ENCODE assay signal across 14 cellular contexts in genomic region chr5:78953092-78953800, GRCh38. TPM values are rescaled to one million over a fixed set of nuclear protein-coding genes. Genes with fewer than 3 reads are reported as not detected.
DNase-seq lines count a peak whose midpoint lies in the region; ATAC-seq and TF ChIP-seq lines count a peak whose summit lies in the region.
"Had no signal": no experiment of that assay in that cellular context is flagged by ENCODE, and none has a peak within 500 bp of the region (broad histone marks: within the 10 kb centered on the region; RNA-seq: fewer than 3 reads in every experiment).

No MANE protein-coding gene starts in this region.

- H3K9me3 Mint-ChIP-seq in effector memory CD8-positive, alpha-beta T cell, result no peaks in the 10 kb centered on the region
- no peaks in the 10 kb centered on the region for H3K9me3 Mint-ChIP-seq in endodermal cell
- H3K9me3 Mint-ChIP-seq: activated naive CD4-positive, alpha-beta T cell treated with anti-CD3 and anti-CD28 coated beads, Interleukin-2, amount 50 U/mL, for 72 hours; CD4-positive, alpha-beta T cell had no signal

- no peak overlapping the region for H3K4me3 ChIP-seq in lower lobe of right lung
- H3K4me3 ChIP-seq in endodermal cell (ENCODE audit: low read length), result no peak overlapping the region
- H3K4me3 ChIP-seq: dorsolateral prefrontal cortex, tibial nerve had no signal

- H3K27me3 Mint-ChIP-seq in effector memory CD8-positive, alpha-beta T cell, result no peaks in the 10 kb centered on the region
- H3K27me3 Mint-ChIP-seq in endodermal cell (ENCODE audit: insufficient read depth), result no peaks in the 10 kb centered on the region
- H3K27me3 Mint-ChIP-seq: CD4-positive, alpha-beta T cell had no signal

- H3K36me3 Mint-ChIP-seq in effector memory CD8-positive, alpha-beta T cell (ENCODE audit: insufficient read depth), result no peaks in the 10 kb centered on the region
- peaks cover 17% of the 10 kb centered on the region for H3K36me3 Mint-ChIP-seq in endodermal cell (ENCODE audit: low read depth)

- peak; percentile 71 for ATAC-seq in GM18498 (IDR thresholded peaks at IDR 0.05; ENCODE audit: unreplicated experiment)
- peak; percentile 57 for ATAC-seq in HG02973 (IDR thresholded peaks at IDR 0.05; ENCODE audit: unreplicated experiment)
- ATAC-seq in effector memory CD8-positive, alpha-beta T cell (replicated peaks), result peak; percentile 45
- no peak for ATAC-seq in lower lobe of right lung

- H3K9me3 ChIP-seq in lower lobe of right lung (no peaks in the 10 kb centered on the region), endodermal cell (ENCODE audit: control insufficient read depth, low read length) (no peaks in the 10 kb centered on the region)
- H3K9me3 ChIP-seq: tibial nerve had no signal

- no peak overlapping the region for H3K4me3 Mint-ChIP-seq in effector memory CD8-positive, alpha-beta T cell
- H3K4me3 Mint-ChIP-seq in endodermal cell, result no peak overlapping the region
- H3K4me3 Mint-ChIP-seq: CD4-positive, alpha-beta T cell had no signal

- H3K27ac ChIP-seq in lower lobe of right lung (no peak overlapping the region), endodermal cell (ENCODE audit: low read depth, low read length) (no peak overlapping the region)
- H3K27ac ChIP-seq: dorsolateral prefrontal cortex, tibial nerve had no signal

- H3K27me3 ChIP-seq in lower lobe of right lung (ENCODE audit: low read depth) (no peaks in the 10 kb centered on the region), endodermal cell (ENCODE audit: control insufficient read depth, insufficient read depth, low read length, poor library complexity, severe bottlenecking) (no peaks in the 10 kb centered on the region)
- H3K27me3 ChIP-seq: dorsolateral prefrontal cortex, tibial nerve had no signal

- WGBS in endodermal cell (ENCODE audit: insufficient coverage in 1 of 2, insufficient read length in 1 of 2), 2 experiments, result 97 to 100% methylated on average over 4 of the region's 4 CpGs

- intact Hi-C loops in lower lobe of right lung (cut with DNase I), result no loop called here

- no peaks in the 10 kb centered on the region for H3K4me1 ChIP-seq in lower lobe of right lung
- no peaks in the 10 kb centered on the region for H3K4me1 ChIP-seq in endodermal cell (ENCODE audit: control insufficient read depth, insufficient read depth, low read length)
- H3K4me1 ChIP-seq: tibial nerve had no signal

- peak overlapping the region in 1 of 2 donors; percentile 14 for H3K27ac Mint-ChIP-seq in effector memory CD8-positive, alpha-beta T cell
- H3K27ac Mint-ChIP-seq in endodermal cell, result no peak overlapping the region
- H3K27ac Mint-ChIP-seq: CD4-positive, alpha-beta T cell had no signal

- peaks cover 3 to 11% of the 10 kb centered on the region in 2 donors for H3K4me1 Mint-ChIP-seq in effector memory CD8-positive, alpha-beta T cell (ENCODE audit: low read depth in 2 of 2)
- peaks cover 16% of the 10 kb centered on the region for H3K4me1 Mint-ChIP-seq in endodermal cell

- no peak for TF ChIP-seq CTCF in lower lobe of right lung (IDR thresholded peaks at IDR 0.05)
- TF ChIP-seq CTCF in endodermal cell (conservative IDR thresholded peaks at IDR 0.05), result no peak

- no peak overlapping the region for H3K9ac ChIP-seq in endodermal cell (ENCODE audit: extremely low read depth, low read length, poor library complexity, severe bottlenecking)

- H3K36me3 ChIP-seq in lower lobe of right lung, result no peaks in the 10 kb centered on the region
- peaks cover 3% of the 10 kb centered on the region for H3K36me3 ChIP-seq in endodermal cell (ENCODE audit: control insufficient read depth, insufficient read depth, low read length)

- DNase-seq in AG20443 (ENCODE audit: low spot score), result peak; percentile 38
- no peak for DNase-seq in effector memory CD8-positive, alpha-beta T cell
- DNase-seq in lower lobe of right lung, result no peak
- DNase-seq in endodermal cell, result no peak
- DNase-seq in activated CD4-positive, CD25-positive, alpha-beta regulatory T cell (lab: John Stamatoyannopoulos, UW), result no peak
- no peak for DNase-seq in NCI-H1694 (lab: John Stamatoyannopoulos, UW)
- DNase-seq: CD4-positive, alpha-beta T cell; dorsolateral prefrontal cortex; NCI-H526 treated with DMSO at 0.1 percent for 48 hours; SHP77 had no signal

RNA-seq across cellular contexts. Expression of gene ARSB, which starts 31.9 kb away (rescaled TPM):
- total RNA-seq in lower lobe of right lung, result 21.6 TPM
- total RNA-seq in endodermal cell, result 10 to 100 TPM; 28.1 TPM
- polyA plus RNA-seq in endodermal cell (2013, experiment 1 of 2), result 11.4 TPM
- polyA plus RNA-seq in endodermal cell (2013, experiment 2 of 2), result 12.8 TPM

Comparison
In these comparisons a context has a peak if more than half of its experiments do, and no peak if none do; other contexts are left out.
1. ATAC-seq: peak in GM18498 (single experiment), HG02973 (single experiment) and effector memory CD8-positive, alpha-beta T cell (single experiment); none in lower lobe of right lung (0 of 2).